26 cellular contexts compared by ENCODE assay signal in the genomic region with DNA sequence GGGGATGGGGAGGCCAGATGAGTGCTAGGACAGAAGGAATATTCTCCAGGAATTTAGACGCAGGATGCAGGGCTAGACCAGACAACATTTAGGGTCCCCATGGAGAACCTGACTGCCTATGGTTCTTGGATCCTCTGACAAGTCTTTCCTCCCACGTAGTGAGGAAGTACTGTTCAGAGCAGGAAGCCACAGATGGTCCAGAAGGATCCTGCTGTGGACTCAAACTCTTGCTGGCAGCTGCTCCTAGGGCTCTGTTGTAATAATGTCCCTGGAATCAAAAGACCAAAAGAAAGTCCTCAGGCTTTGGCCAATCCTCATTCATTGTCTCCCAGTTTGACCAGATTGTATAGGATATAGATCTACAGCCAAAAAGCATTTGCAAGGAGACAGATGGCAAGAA. TPM values are rescaled to one million over a fixed set of nuclear protein-coding genes. Genes with fewer than 3 reads are reported as not detected.
DNase-seq lines count a peak whose midpoint lies in the region; ATAC-seq and TF ChIP-seq lines count a peak whose summit lies in the region.
"Had no signal": no experiment of that assay in that cellular context is flagged by ENCODE, and none has a peak within 500 bp of the region (broad histone marks: within the 10 kb centered on the region; RNA-seq: fewer than 3 reads in every experiment).

No MANE protein-coding gene starts in this region.

- peak; percentile 23 for DNase-seq in NCI-H2171 treated with DMSO at 0.1 percent for 48 hours (lab: John Stamatoyannopoulos, UW)
- no peak for DNase-seq in NCI-H2171 (lab: John Stamatoyannopoulos, UW)
- peak; percentile 94 for DNase-seq in NCI-H69 (lab: John Stamatoyannopoulos, UW)
- peak in 4 of 5 donors; percentile 30 to 53 (median 46) for DNase-seq in heart left ventricle
- peak; percentile 19 to 30 for DNase-seq in uterus
- DNase-seq in spleen, result no peak
- no peak for DNase-seq in activated CD4-positive, alpha-beta T cell treated with anti-CD3 and anti-CD28 coated beads, Interleukin-2, amount 10 ng/mL, durations not matched to agents 7 days and 5 days
- no peak for DNase-seq in NCI-H510A (lab: John Stamatoyannopoulos, UW)
- DNase-seq: activated CD4-positive, alpha-beta memory T cell treated with anti-CD3 and anti-CD28 coated beads for 36 hours; activated gamma-delta T cell; activated T-cell treated with anti-CD3 and anti-CD28 coated beads for 4 hours; AML-193; DMS79 treated with DMSO at 0.1 percent for 48 hours; hypothalamus; NCI-H1105; NCI-H2081 treated with DMSO at 0.1 percent for 48 hours; NCI-H524 treated with DMSO at 0.1 percent for 48 hours; SK-N-SH; T-helper 2 cell; WERI-Rb-1 had no signal

- no peak overlapping the region for H3K27ac Mint-ChIP-seq in activated CD4-positive, alpha-beta T cell treated with anti-CD3 and anti-CD28 coated beads, Interleukin-2, amount 10 ng/mL, durations not matched to agents 7 days and 5 days
- H3K27ac Mint-ChIP-seq: activated CD4-positive, alpha-beta memory T cell treated with anti-CD3 and anti-CD28 coated beads for 36 hours; type B pancreatic cell had no signal

- H3K27me3 Mint-ChIP-seq in activated CD4-positive, alpha-beta T cell treated with anti-CD3 and anti-CD28 coated beads, Interleukin-2, amount 10 ng/mL, durations not matched to agents 7 days and 5 days, result no peaks in the 10 kb centered on the region
- H3K27me3 Mint-ChIP-seq: activated CD4-positive, alpha-beta memory T cell treated with anti-CD3 and anti-CD28 coated beads for 36 hours; type B pancreatic cell had no signal

- ATAC-seq in heart left ventricle, result peak; percentile 53 to 88 (median 82)

- H3K36me3 ChIP-seq in heart left ventricle (no peaks in the 10 kb centered on the region), uterus (no peaks in the 10 kb centered on the region), spleen (no peaks in the 10 kb centered on the region)
- H3K36me3 ChIP-seq: cardiac muscle cell, neutrophil, WERI-Rb-1 had no signal

- peak overlapping the region in 7 of 12 donors; percentile 4 to 69 (median 49) for H3K27ac ChIP-seq in heart left ventricle
- no peak overlapping the region for H3K27ac ChIP-seq in uterus
- no peak overlapping the region for H3K27ac ChIP-seq in spleen
- H3K27ac ChIP-seq: cardiac muscle cell, neutrophil, WERI-Rb-1 had no signal

- H3K9me3 Mint-ChIP-seq in activated CD4-positive, alpha-beta T cell treated with anti-CD3 and anti-CD28 coated beads, Interleukin-2, amount 10 ng/mL, durations not matched to agents 7 days and 5 days, result no peaks in the 10 kb centered on the region
- H3K9me3 Mint-ChIP-seq: activated CD4-positive, alpha-beta memory T cell treated with anti-CD3 and anti-CD28 coated beads for 36 hours had no signal

- intact Hi-C loops in heart left ventricle (cut with DNase I), result no loop called here
- intact Hi-C loops in uterus (cut with DNase I; ENCODE audit: low total_unique reads), result no loop called here
- intact Hi-C loops in spleen (cut with DNase I; ENCODE audit: low total_unique reads), result no loop called here

- WGBS in heart left ventricle, 4 donors, result 47 to 55% (median 52%) methylated on average over 2 of the region's 2 CpGs
- WGBS in spleen, 5 donors, result 29 to 54% (median 50%) methylated on average over 2 of the region's 2 CpGs

- H3K4me1 ChIP-seq in heart left ventricle (peaks cover 0 to 55% (median 19%) of the 10 kb centered on the region in 12 donors), uterus (no peaks in the 10 kb centered on the region), spleen (peaks cover 0 to 7% (median 3%) of the 10 kb centered on the region in 6 donors)

- H3K9me3 ChIP-seq in heart left ventricle (no peaks in the 10 kb centered on the region), uterus (no peaks in the 10 kb centered on the region), spleen (no peaks in the 10 kb centered on the region)
- H3K9me3 ChIP-seq: neutrophil, SK-N-SH had no signal

- CTCF ChIA-PET in activated CD4-positive, alpha-beta T cell treated with anti-CD3 and anti-CD28 coated beads, Interleukin-2, amount 10 ng/mL, durations not matched to agents 7 days and 5 days (lab: Charles Lee), result interaction anchor here (0.6 kb wide), 1 partner anchor 384 kb away, joined by 3 read pairs; no protein-coding TSS in a partner anchor

- no peak overlapping the region for H3K4me3 Mint-ChIP-seq in activated CD4-positive, alpha-beta T cell treated with anti-CD3 and anti-CD28 coated beads, Interleukin-2, amount 10 ng/mL, durations not matched to agents 7 days and 5 days
- H3K4me3 Mint-ChIP-seq: activated CD4-positive, alpha-beta memory T cell treated with anti-CD3 and anti-CD28 coated beads for 36 hours; type B pancreatic cell had no signal

- TF ChIP-seq POLR2A in heart left ventricle (IDR thresholded peaks at IDR 0.05) (no peak), uterus (IDR thresholded peaks at IDR 0.05) (no peak), spleen (IDR thresholded peaks at IDR 0.05) (no peak)

- POLR2A ChIA-PET in activated CD4-positive, alpha-beta T cell treated with anti-CD3 and anti-CD28 coated beads, Interleukin-2, amount 10 ng/mL, durations not matched to agents 7 days and 5 days (lab: Charles Lee), result no interaction called here

- TF ChIP-seq CTCF in heart left ventricle (IDR thresholded peaks at IDR 0.05), result no peak
- no peak for TF ChIP-seq CTCF in uterus (IDR thresholded peaks at IDR 0.05)
- TF ChIP-seq CTCF in spleen (IDR thresholded peaks at IDR 0.05 in 8 of 11, conservative IDR thresholded peaks at IDR 0.05 in 3 of 11), result no peak

- no peaks in the 10 kb centered on the region for H3K4me1 Mint-ChIP-seq in activated CD4-positive, alpha-beta T cell treated with anti-CD3 and anti-CD28 coated beads, Interleukin-2, amount 10 ng/mL, durations not matched to agents 7 days and 5 days

- no peaks in the 10 kb centered on the region for H3K36me3 Mint-ChIP-seq in activated CD4-positive, alpha-beta T cell treated with anti-CD3 and anti-CD28 coated beads, Interleukin-2, amount 10 ng/mL, durations not matched to agents 7 days and 5 days (ENCODE audit: low read depth)
- H3K36me3 Mint-ChIP-seq: activated CD4-positive, alpha-beta memory T cell treated with anti-CD3 and anti-CD28 coated beads for 36 hours had no signal

- no peak overlapping the region for H3K4me3 ChIP-seq in heart left ventricle
- H3K4me3 ChIP-seq in uterus, result no peak overlapping the region
- no peak overlapping the region for H3K4me3 ChIP-seq in spleen
- H3K4me3 ChIP-seq: cardiac muscle cell, dorsolateral prefrontal cortex, GM12878, lung had no signal

- no peaks in the 10 kb centered on the region for H3K27me3 ChIP-seq in heart left ventricle
- H3K27me3 ChIP-seq in uterus, result no peaks in the 10 kb centered on the region
- H3K27me3 ChIP-seq in spleen (replicated peaks in 1 of 7), result no peaks in the 10 kb centered on the region
- H3K27me3 ChIP-seq: cardiac muscle cell, dorsolateral prefrontal cortex, neutrophil had no signal

RNA-seq across cellular contexts. Expression of gene SEMA6A, which starts 53.9 kb away (rescaled TPM):
- total RNA-seq in heart left ventricle (10 to 100 TPM in 1 of 9 donors, 1 to 10 TPM in 8; 4.2 to 12.7 (median 7.2) TPM), uterus (100 to 1,000 TPM in 1 of 4 donors, 10 to 100 TPM in 3; 22.4 to 118 (median 48.7) TPM), spleen (10 to 100 TPM; 26.5 to 78.6 (median 42.4) TPM)
- polyA plus RNA-seq in heart left ventricle (1 to 10 TPM; 2.2 to 2.9 TPM), spleen (1 to 10 TPM in 2 of 3 donors, under 1 TPM in 1; 0.88 to 2.0 (median 1.5) TPM)
- not detected for total RNA-seq in activated CD4-positive, alpha-beta T cell treated with anti-CD3 and anti-CD28 coated beads, Interleukin-2, amount 10 ng/mL, durations not matched to agents 7 days and 5 days
- total RNA-seq: activated CD4-positive, alpha-beta memory T cell treated with anti-CD3 and anti-CD28 coated beads for 36 hours had no signal

Comparison
In these comparisons a context has a peak if more than half of its experiments do, and no peak if none do; other contexts are left out.
1. DNase-seq: peak in NCI-H2171 treated with DMSO at 0.1 percent for 48 hours (single experiment), NCI-H69 (single experiment), heart left ventricle (4 of 5) and uterus (2 of 2); none in NCI-H2171 (single experiment), spleen (single experiment), activated CD4-positive, alpha-beta T cell treated with anti-CD3 and anti-CD28 coated beads, Interleukin-2, amount 10 ng/mL, durations not matched to agents 7 days and 5 days (single experiment) and NCI-H510A (single experiment).
2. H3K27ac ChIP-seq: peak in heart left ventricle (7 of 12); none in uterus (0 of 2) and spleen (0 of 8).
3. RNA of gene SEMA6A, which starts 53.9 kb away (total RNA-seq): 22.4 to 118 TPM in uterus, 26.5 to 78.6 TPM in spleen and 4.2 to 12.7 TPM in heart left ventricle; not detected in activated CD4-positive, alpha-beta T cell treated with anti-CD3 and anti-CD28 coated beads, Interleukin-2, amount 10 ng/mL, durations not matched to agents 7 days and 5 days; every median in the first group is over 4 times any median in the second.